Comparison of ENCODE assay signal across 1 cellular context in genomic region chr2:188495990-188496431, GRCh38.
A peak's percentile ranks its signal among the peaks of the same experiment; 100 is the strongest.
TF ChIP-seq lines count a peak whose summit lies in the region.

No MANE protein-coding gene starts in this region.

TF ChIP-seq in K562, 482 proteins besides CTCF, POLR2A, EP300 and RAD21 (continued from another document and continues in another):
- TF ChIP-seq THRA (IDR thresholded peaks at IDR 0.05) (no peak), ZBED1 (IDR thresholded peaks at IDR 0.05) (no peak), MEIS2 (IDR thresholded peaks at IDR 0.05; ENCODE audit: partially characterized antibody) (peak; percentile 42), HDAC2 (IDR thresholded peaks at IDR 0.05) (no peak), U2AF1 (optimal IDR thresholded peaks at IDR 0.05; ENCODE audit: low read depth, low read length) (no peak), ZBTB40 (IDR thresholded peaks at IDR 0.05) (no peak), ZBTB40 (CRISPR knock-in tag; IDR thresholded peaks at IDR 0.05) (no peak), MAZ (CRISPR knock-in tag; conservative IDR thresholded peaks at IDR 0.05 in 1 of 2, IDR thresholded peaks at IDR 0.05 in 1 of 2) (no peak), MAFG (tag; conservative IDR thresholded peaks at IDR 0.05) (no peak), ZNF253 (CRISPR knock-in tag; conservative IDR thresholded peaks at IDR 0.05) (no peak), SMARCC2 (IDR thresholded peaks at IDR 0.05; ENCODE audit: low read depth) (0 out of 2 replicates have a peak, but pooled peaks have one; percentile 38), FUS (optimal IDR thresholded peaks at IDR 0.05; ENCODE audit: low read depth, low read length) (no peak), POLR3A (IDR thresholded peaks at IDR 0.05; ENCODE audit: borderline replicate concordance, extremely low read depth, insufficient read depth, insufficient read length) (no peak), NEUROD1 (IDR thresholded peaks at IDR 0.05; ENCODE audit: borderline replicate concordance, low read depth, low read length, partially characterized antibody) (no peak), CTBP1 (IDR thresholded peaks at IDR 0.05; ENCODE audit: borderline replicate concordance) (no peak), ZSCAN32 (CRISPR knock-in tag; IDR thresholded peaks at IDR 0.05) (no peak), SIX5 (IDR thresholded peaks at IDR 0.05; ENCODE audit: borderline replicate concordance in 1 of 2, insufficient read depth in 1 of 2, low read depth in 1 of 2, low read length in 2 of 2) (no peak), ATF2 (CRISPR knock-in tag; IDR thresholded peaks at IDR 0.05) (no peak), HLTF (IDR thresholded peaks at IDR 0.05) (no peak), ZNF764 (CRISPR knock-in tag; IDR thresholded peaks at IDR 0.05; ENCODE audit: low read depth) (no peak), CHD1 (IDR thresholded peaks at IDR 0.05; ENCODE audit: low read length) (no peak), ARID1B (IDR thresholded peaks at IDR 0.05) (peak; percentile 77), DPF2 (IDR thresholded peaks at IDR 0.05) (0 out of 2 replicates have a peak, but pooled peaks have one; percentile 49), RBM25 (IDR thresholded peaks at IDR 0.05; ENCODE audit: low read depth, low read length, severe bottlenecking) (no peak), MAFF (IDR thresholded peaks at IDR 0.05; ENCODE audit: low read length) (no peak), ZNF143 (CRISPR knock-in tag; IDR thresholded peaks at IDR 0.05) (no peak), POLR3G (IDR thresholded peaks at IDR 0.05; ENCODE audit: extremely low read depth, insufficient read length, insufficient replicate concordance) (no peak), PTRF (tag; IDR thresholded peaks at IDR 0.05) (no peak), FIP1L1 (IDR thresholded peaks at IDR 0.05; ENCODE audit: low read depth, low read length, poor library complexity, severe bottlenecking) (no peak), JUND (IDR thresholded peaks at IDR 0.05; ENCODE audit: borderline replicate concordance, low read depth, low read length) (peak; percentile 82), JUND (tag; IDR thresholded peaks at IDR 0.05; ENCODE audit: borderline replicate concordance, low read depth, low read length) (peak; percentile 66; the same call in 1 of the 3 replicates), ZNF165 (CRISPR knock-in tag; IDR thresholded peaks at IDR 0.05; ENCODE audit: borderline replicate concordance) (no peak), BRCA1 (IDR thresholded peaks at IDR 0.05) (no peak), BRCA1 (CRISPR knock-in tag; IDR thresholded peaks at IDR 0.05) (no peak), SMARCE1 (IDR thresholded peaks at IDR 0.05) (peak; percentile 66; the same call in 1 of the 2 replicates), KLF16 (IDR thresholded peaks at IDR 0.05) (no peak), ZNF3 (CRISPR knock-in tag; IDR thresholded peaks at IDR 0.05) (no peak), MBD2 (IDR thresholded peaks at IDR 0.05; ENCODE audit: borderline replicate concordance, low read depth) (no peak), JUN (IDR thresholded peaks at IDR 0.05; ENCODE audit: borderline replicate concordance, low read depth, low read length) (no peak), JUN (CRISPR knock-in tag; IDR thresholded peaks at IDR 0.05; ENCODE audit: borderline replicate concordance) (no peak), DMBX1 (CRISPR knock-in tag; IDR thresholded peaks at IDR 0.05; ENCODE audit: borderline replicate concordance) (no peak), LARP7 (IDR thresholded peaks at IDR 0.05) (no peak), CHCHD3 (CRISPR knock-in tag; IDR thresholded peaks at IDR 0.05) (no peak), ZNF668 (CRISPR knock-in tag; IDR thresholded peaks at IDR 0.05) (no peak), RCOR1 (IDR thresholded peaks at IDR 0.05; ENCODE audit: borderline replicate concordance in 1 of 2, low read depth in 2 of 2, low read length in 2 of 2) (peak in 1 of 2 experiments; percentile 59; a peak in 1 of 4 replicates), NR4A1 (CRISPR knock-in tag; IDR thresholded peaks at IDR 0.05) (no peak), NR4A1 (tag; IDR thresholded peaks at IDR 0.05) (no peak), KDM5B (IDR thresholded peaks at IDR 0.05; ENCODE audit: insufficient replicate concordance, low read depth, low read length) (no peak), IFI16 (CRISPR knock-in tag; IDR thresholded peaks at IDR 0.05) (no peak), POLR2G (IDR thresholded peaks at IDR 0.05; ENCODE audit: low read depth, low read length) (no peak), ZNF589 (CRISPR knock-in tag; IDR thresholded peaks at IDR 0.05; ENCODE audit: low read depth) (no peak), PHTF2 (CRISPR knock-in tag; IDR thresholded peaks at IDR 0.05) (no peak), NR2C2 (CRISPR knock-in tag; IDR thresholded peaks at IDR 0.05) (no peak), NR2C2 (tag; IDR thresholded peaks at IDR 0.05) (no peak), HMBOX1 (IDR thresholded peaks at IDR 0.05) (peak; percentile 17; the same call in 1 of the 2 replicates), RBFOX2 (IDR thresholded peaks at IDR 0.05; ENCODE audit: low read depth, low read length) (no peak)
- TF ChIP-seq, protein P1, sequence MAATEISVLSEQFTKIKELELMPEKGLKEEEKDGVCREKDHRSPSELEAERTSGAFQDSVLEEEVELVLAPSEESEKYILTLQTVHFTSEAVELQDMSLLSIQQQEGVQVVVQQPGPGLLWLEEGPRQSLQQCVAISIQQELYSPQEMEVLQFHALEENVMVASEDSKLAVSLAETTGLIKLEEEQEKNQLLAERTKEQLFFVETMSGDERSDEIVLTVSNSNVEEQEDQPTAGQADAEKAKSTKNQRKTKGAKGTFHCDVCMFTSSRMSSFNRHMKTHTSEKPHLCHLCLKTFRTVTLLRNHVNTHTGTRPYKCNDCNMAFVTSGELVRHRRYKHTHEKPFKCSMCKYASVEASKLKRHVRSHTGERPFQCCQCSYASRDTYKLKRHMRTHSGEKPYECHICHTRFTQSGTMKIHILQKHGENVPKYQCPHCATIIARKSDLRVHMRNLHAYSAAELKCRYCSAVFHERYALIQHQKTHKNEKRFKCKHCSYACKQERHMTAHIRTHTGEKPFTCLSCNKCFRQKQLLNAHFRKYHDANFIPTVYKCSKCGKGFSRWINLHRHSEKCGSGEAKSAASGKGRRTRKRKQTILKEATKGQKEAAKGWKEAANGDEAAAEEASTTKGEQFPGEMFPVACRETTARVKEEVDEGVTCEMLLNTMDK (IDR thresholded peaks at IDR 0.05; ENCODE audit: borderline replicate concordance, insufficient read depth, low read depth, low read length, poor library complexity, severe bottlenecking): no peak
- TF ChIP-seq, protein P2, sequence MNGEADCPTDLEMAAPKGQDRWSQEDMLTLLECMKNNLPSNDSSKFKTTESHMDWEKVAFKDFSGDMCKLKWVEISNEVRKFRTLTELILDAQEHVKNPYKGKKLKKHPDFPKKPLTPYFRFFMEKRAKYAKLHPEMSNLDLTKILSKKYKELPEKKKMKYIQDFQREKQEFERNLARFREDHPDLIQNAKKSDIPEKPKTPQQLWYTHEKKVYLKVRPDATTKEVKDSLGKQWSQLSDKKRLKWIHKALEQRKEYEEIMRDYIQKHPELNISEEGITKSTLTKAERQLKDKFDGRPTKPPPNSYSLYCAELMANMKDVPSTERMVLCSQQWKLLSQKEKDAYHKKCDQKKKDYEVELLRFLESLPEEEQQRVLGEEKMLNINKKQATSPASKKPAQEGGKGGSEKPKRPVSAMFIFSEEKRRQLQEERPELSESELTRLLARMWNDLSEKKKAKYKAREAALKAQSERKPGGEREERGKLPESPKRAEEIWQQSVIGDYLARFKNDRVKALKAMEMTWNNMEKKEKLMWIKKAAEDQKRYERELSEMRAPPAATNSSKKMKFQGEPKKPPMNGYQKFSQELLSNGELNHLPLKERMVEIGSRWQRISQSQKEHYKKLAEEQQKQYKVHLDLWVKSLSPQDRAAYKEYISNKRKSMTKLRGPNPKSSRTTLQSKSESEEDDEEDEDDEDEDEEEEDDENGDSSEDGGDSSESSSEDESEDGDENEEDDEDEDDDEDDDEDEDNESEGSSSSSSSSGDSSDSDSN (IDR thresholded peaks at IDR 0.05; ENCODE audit: borderline replicate concordance in 1 of 2, low read depth in 2 of 2, low read length in 2 of 2): no peak
